In the genomic region with DNA sequence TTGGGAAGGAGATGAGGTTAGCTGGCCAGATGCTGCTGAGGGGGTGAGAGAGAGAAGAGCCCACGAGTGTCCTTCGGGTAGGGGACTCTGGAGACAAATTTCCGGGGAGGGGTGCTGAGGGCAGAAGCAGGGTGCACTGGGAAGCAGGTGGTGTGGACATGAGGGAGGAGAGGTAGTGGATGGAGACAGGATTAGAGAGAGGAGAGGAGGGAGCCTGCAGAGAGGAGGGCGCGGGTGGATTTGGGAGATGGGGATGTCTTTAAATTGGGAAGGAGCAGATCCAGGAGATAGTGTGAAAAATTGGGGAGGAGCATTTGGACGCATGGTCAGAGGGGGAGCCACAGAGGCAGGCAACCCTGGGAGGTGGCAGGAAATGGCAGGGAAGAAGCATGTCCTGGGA, we compare ENCODE assay signal across 17 cellular contexts.
DNase-seq lines count a peak whose midpoint lies in the region; ATAC-seq, FAIRE-seq and TF ChIP-seq lines count a peak whose summit lies in the region.
"Had no signal": no experiment of that assay in that cellular context is flagged by ENCODE, and none has a peak within 500 bp of the region (broad histone marks: within the 10 kb centered on the region; RNA-seq: fewer than 3 reads in every experiment).

No MANE protein-coding gene starts in this region.

- H3K79me2 ChIP-seq in HepG2 (ENCODE audit: insufficient read depth, low read length), result no peaks in the 10 kb centered on the region

- no TSS peak for BruUV-seq in HepG2 (replicated peaks; lab: Mats Ljungman, UMichigan)

- H3K9ac ChIP-seq in HepG2 (ENCODE audit: insufficient read depth, low read depth, low read length), result no peak overlapping the region
- H3K9ac ChIP-seq: neural progenitor cell had no signal

- TF ChIP-seq EP300 in HepG2 (IDR thresholded peaks at IDR 0.05; ENCODE audit: low read depth in 2 of 2, low read length in 2 of 2) (no peak), HepG2 (CRISPR knock-in tag; IDR thresholded peaks at IDR 0.05; ENCODE audit: borderline replicate concordance) (no peak), ovary (IDR thresholded peaks at IDR 0.05) (no peak)

- peaks cover 23% of the 10 kb centered on the region for H3K27me3 Mint-ChIP-seq in activated T-helper 17 cell treated with anti-CD3 and anti-CD28 coated beads, Interleukin-2, amount 50 U/mL, for 72 hours

- 57% methylated on average over 3 of the region's 6 CpGs for WGBS in right lobe of liver (ENCODE audit: insufficient coverage, low coverage, low lambda C conversion rate, missing lambda C conversion rate)
- 31% methylated on average over 6 of the region's 6 CpGs for WGBS in HepG2 (ENCODE audit: low lambda C conversion rate)
- WGBS in ovary, 3 donors, result 70 to 80% (median 73%) methylated on average over 6 of the region's 6 CpGs
- 82 to 83% methylated on average over 6 of the region's 6 CpGs for WGBS in testis, 2 donors

- CTCF ChIA-PET in HepG2 (lab: Yijun Ruan, JAX; ENCODE audit: low intra/inter-chr PET ratio, low total read pairs), result no interaction called here

- POLR2A ChIA-PET in HepG2 (lab: Yijun Ruan, JAX), result no interaction called here

- H3K4me1 Mint-ChIP-seq in activated T-helper 17 cell treated with anti-CD3 and anti-CD28 coated beads, Interleukin-2, amount 50 U/mL, for 72 hours, result peaks cover 3% of the 10 kb centered on the region
- H3K4me1 Mint-ChIP-seq: activated B cell treated with CpG ODN at 0.5 μM for 24 hours had no signal

- H3K4me2 ChIP-seq in HepG2 (ENCODE audit: low read depth, low read length), result no peak overlapping the region
- H3K4me2 ChIP-seq: neural progenitor cell had no signal

- no peak overlapping the region for H3K4me3 ChIP-seq in right lobe of liver
- no peak overlapping the region for H3K4me3 ChIP-seq in HepG2 (replicated peaks in 1 of 3; ENCODE audit: insufficient read depth in 1 of 3, low read depth in 2 of 3, low read length in 3 of 3)
- no peak overlapping the region for H3K4me3 ChIP-seq in coronary artery
- no peak overlapping the region for H3K4me3 ChIP-seq in ovary
- no peak overlapping the region for H3K4me3 ChIP-seq in testis
- H3K4me3 ChIP-seq: neural progenitor cell had no signal

- H3K36me3 ChIP-seq in right lobe of liver (peaks cover 0 to 5% (median 0%) of the 10 kb centered on the region in 4 donors), HepG2 (replicated peaks in 1 of 2; ENCODE audit: control insufficient read depth in 1 of 2, insufficient read depth in 2 of 2, low read length in 2 of 2) (no peaks in the 10 kb centered on the region), ovary (no peaks in the 10 kb centered on the region), testis (ENCODE audit: low read depth, missing control alignments) (no peaks in the 10 kb centered on the region)
- H3K36me3 ChIP-seq: neural progenitor cell had no signal

- H3K9me3 ChIP-seq in right lobe of liver, result no peaks in the 10 kb centered on the region
- no peaks in the 10 kb centered on the region for H3K9me3 ChIP-seq in HepG2 (ENCODE audit: low read length)
- no peaks in the 10 kb centered on the region for H3K9me3 ChIP-seq in ovary
- H3K9me3 ChIP-seq in testis, result no peaks in the 10 kb centered on the region

- H3K27ac Mint-ChIP-seq in activated T-helper 17 cell treated with anti-CD3 and anti-CD28 coated beads, Interleukin-2, amount 50 U/mL, for 72 hours, result no peak overlapping the region
- H3K27ac Mint-ChIP-seq: activated B cell treated with CpG ODN at 0.5 μM for 24 hours; neural progenitor cell; stimulated activated memory B cell treated with anti-CD40 and anti-IgM and Interleukin-4, amounts not matched to agents 10 μg/mL and 1 μg/mL and 100 μg/mL, for 72 hours had no signal

- DNase-seq in right lobe of liver (peak in 2 of 3 donors; percentile 11 to 34), HepG2 (ENCODE audit: low spot score) (no peak), coronary artery (ENCODE audit: low spot score) (peak; percentile 52), ovary (peak in 3 of 5 donors; percentile 1 to 7 (median 5)), NCI-H69 (lab: John Stamatoyannopoulos, UW) (no peak), testis (no peak)
- DNase-seq: activated CD4-positive, alpha-beta T cell treated with anti-CD3 and anti-CD28 coated beads, Interleukin-2, amount 50 U/mL, for 48 hours; activated T-cell treated with anti-CD3 and anti-CD28 coated beads for 4 hours; caudate nucleus; NCI-H2081; NCI-H345; NCI-H774; stimulated activated CD4-positive, alpha-beta T cell treated with anti-CD3 and anti-CD28 coated beads, Interleukin-2, amount 100 ng/mL, for 48 hours had no signal

- H3K27ac ChIP-seq in right lobe of liver (no peak overlapping the region), HepG2 (ENCODE audit: extremely low read length, insufficient read depth, low read length) (no peak overlapping the region), coronary artery (no peak overlapping the region), ovary (no peak overlapping the region), testis (no peak overlapping the region)
- H3K27ac ChIP-seq: neural progenitor cell had no signal

- no peak overlapping the region for H3K4me3 Mint-ChIP-seq in activated T-helper 17 cell treated with anti-CD3 and anti-CD28 coated beads, Interleukin-2, amount 50 U/mL, for 72 hours
- H3K4me3 Mint-ChIP-seq: activated B cell treated with CpG ODN at 0.5 μM for 24 hours; neural progenitor cell; stimulated activated memory B cell treated with anti-CD40 and anti-IgM and Interleukin-4, amounts not matched to agents 10 μg/mL and 1 μg/mL and 100 μg/mL, for 72 hours had no signal

- intact Hi-C loops in right lobe of liver (cut with DNase I), result no loop called here
- intact Hi-C loops in HepG2 (cut with micrococcal nuclease; ENCODE audit: unreplicated experiment), result no loop called here
- intact Hi-C loops in ovary (cut with DNase I), result loop anchor here in 1 of 4 donors (10.0 kb wide), 1 partner anchor 547 kb away; no protein-coding TSS in a partner anchor
- intact Hi-C loops in testis (cut with DNase I; ENCODE audit: low total_unique reads), result loop anchor here (10.0 kb wide), 1 partner anchor 187 kb away; no protein-coding TSS in a partner anchor

- no peaks in the 10 kb centered on the region for H3K4me1 ChIP-seq in right lobe of liver
- H3K4me1 ChIP-seq in HepG2 (ENCODE audit: insufficient read depth, low read length), result no peaks in the 10 kb centered on the region
- H3K4me1 ChIP-seq in ovary (ENCODE audit: insufficient read depth), result no peaks in the 10 kb centered on the region
- H3K4me1 ChIP-seq in testis, result no peaks in the 10 kb centered on the region

- H3K9me3 Mint-ChIP-seq in activated T-helper 17 cell treated with anti-CD3 and anti-CD28 coated beads, Interleukin-2, amount 50 U/mL, for 72 hours, result no peaks in the 10 kb centered on the region
- H3K9me3 Mint-ChIP-seq: activated B cell treated with CpG ODN at 0.5 μM for 24 hours; neural progenitor cell; stimulated activated memory B cell treated with anti-CD40 and anti-IgM and Interleukin-4, amounts not matched to agents 10 μg/mL and 1 μg/mL and 100 μg/mL, for 72 hours had no signal

- H3K27me3 ChIP-seq in right lobe of liver (no peaks in the 10 kb centered on the region), HepG2 (ENCODE audit: control insufficient read depth in 1 of 2, insufficient read depth in 2 of 2, low read length in 2 of 2) (no peaks in the 10 kb centered on the region; a peak in 1 of 5 replicates), ovary (no peaks in the 10 kb centered on the region), testis (no peaks in the 10 kb centered on the region)
- H3K27me3 ChIP-seq: neural progenitor cell had no signal

- H4K20me1 ChIP-seq in HepG2 (ENCODE audit: insufficient read depth, low read length), result no peaks in the 10 kb centered on the region

- no peak for TF ChIP-seq CTCF in right lobe of liver (IDR thresholded peaks at IDR 0.05)
- no peak for TF ChIP-seq CTCF in HepG2 (CRISPR knock-in tag; IDR thresholded peaks at IDR 0.05)
- no peak for TF ChIP-seq CTCF in coronary artery (IDR thresholded peaks at IDR 0.05)
- no peak for TF ChIP-seq CTCF in ovary (IDR thresholded peaks at IDR 0.05)
- TF ChIP-seq CTCF in testis (IDR thresholded peaks at IDR 0.05), result no peak

- TF ChIP-seq POLR2A in right lobe of liver (IDR thresholded peaks at IDR 0.05) (no peak), HepG2 (IDR thresholded peaks at IDR 0.05; ENCODE audit: insufficient read depth in 1 of 2, low read depth in 2 of 2, low read length in 2 of 2) (no peak), ovary (IDR thresholded peaks at IDR 0.05) (no peak), testis (IDR thresholded peaks at IDR 0.05) (no peak)

- ATAC-seq in right lobe of liver (no peak), HepG2 (no peak)
- no peak for ATAC-seq in activated T-helper 17 cell treated with anti-CD3 and anti-CD28 coated beads, Interleukin-2, amount 50 U/mL, for 72 hours (replicated peaks)
- ATAC-seq: stimulated activated memory B cell treated with anti-CD40 and anti-IgM and Interleukin-4, amounts not matched to agents 10 μg/mL and 1 μg/mL and 100 μg/mL, for 72 hours had no signal

- FAIRE-seq in HepG2 (lab: Jason Lieb, UNC), result no peak

- in situ Hi-C loops in HepG2 (cut with HindIII; ENCODE audit: extremely low pct_ligation_motif_present, low pct_unique_long_range_greater_than_20kb), result no loop called here

- no peak for TF ChIP-seq RAD21 in HepG2 (CRISPR knock-in tag; IDR thresholded peaks at IDR 0.05)

- H3K36me3 Mint-ChIP-seq in activated T-helper 17 cell treated with anti-CD3 and anti-CD28 coated beads, Interleukin-2, amount 50 U/mL, for 72 hours (ENCODE audit: low read depth), result no peaks in the 10 kb centered on the region
- H3K36me3 Mint-ChIP-seq: neural progenitor cell; stimulated activated memory B cell treated with anti-CD40 and anti-IgM and Interleukin-4, amounts not matched to agents 10 μg/mL and 1 μg/mL and 100 μg/mL, for 72 hours had no signal

- H2AFZ ChIP-seq in HepG2 (ENCODE audit: low read length), result no peak overlapping the region
- H2AFZ ChIP-seq: neural progenitor cell had no signal

TF ChIP-seq in HepG2, 621 proteins besides CTCF, POLR2A, EP300 and RAD21 (continues in another document):
- TF ChIP-seq, protein P1, sequence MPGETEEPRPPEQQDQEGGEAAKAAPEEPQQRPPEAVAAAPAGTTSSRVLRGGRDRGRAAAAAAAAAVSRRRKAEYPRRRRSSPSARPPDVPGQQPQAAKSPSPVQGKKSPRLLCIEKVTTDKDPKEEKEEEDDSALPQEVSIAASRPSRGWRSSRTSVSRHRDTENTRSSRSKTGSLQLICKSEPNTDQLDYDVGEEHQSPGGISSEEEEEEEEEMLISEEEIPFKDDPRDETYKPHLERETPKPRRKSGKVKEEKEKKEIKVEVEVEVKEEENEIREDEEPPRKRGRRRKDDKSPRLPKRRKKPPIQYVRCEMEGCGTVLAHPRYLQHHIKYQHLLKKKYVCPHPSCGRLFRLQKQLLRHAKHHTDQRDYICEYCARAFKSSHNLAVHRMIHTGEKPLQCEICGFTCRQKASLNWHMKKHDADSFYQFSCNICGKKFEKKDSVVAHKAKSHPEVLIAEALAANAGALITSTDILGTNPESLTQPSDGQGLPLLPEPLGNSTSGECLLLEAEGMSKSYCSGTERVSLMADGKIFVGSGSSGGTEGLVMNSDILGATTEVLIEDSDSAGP (CRISPR knock-in tag; IDR thresholded peaks at IDR 0.05; ENCODE audit: borderline replicate concordance), result no peak
- TF ChIP-seq ZNF484 (CRISPR knock-in tag; IDR thresholded peaks at IDR 0.05; ENCODE audit: borderline replicate concordance, low read depth), result no peak
- TF ChIP-seq SP140L (CRISPR knock-in tag; IDR thresholded peaks at IDR 0.05; ENCODE audit: borderline replicate concordance), result no peak
- no peak for TF ChIP-seq NFYC (CRISPR knock-in tag; IDR thresholded peaks at IDR 0.05)

Comparison
In these comparisons a context has a peak if more than half of its experiments do, and no peak if none do; other contexts are left out.
1. DNase-seq: peak in right lobe of liver (2 of 3), coronary artery (single experiment) and ovary (3 of 5); none in HepG2 (single experiment), NCI-H69 (single experiment) and testis (single experiment).